In genomic region chr9:136944519-136945332, GRCh38 we compare ENCODE assay signal across 8 cellular contexts. TPM values are rescaled to one million over a fixed set of nuclear protein-coding genes. Genes with fewer than 3 reads are reported as not detected.
DNase-seq lines count a peak whose midpoint lies in the region; ATAC-seq and TF ChIP-seq lines count a peak whose summit lies in the region.

C8G (plus strand) TSS chr9:136945243; CDS start chr9:136945321, 78 bp downstream.
FBXW5 (minus strand) TSS chr9:136944738; CDS start chr9:136944083, 655 bp downstream.

- peak within 1 kb of the TSS; percentile 90 for H2BK5ac ChIP-seq in trophoblast cell (ENCODE audit: low read depth, low read length, poor library complexity)

- WGBS in heart left ventricle, 4 donors, result 4 to 18% (median 5%) methylated on average over 13 to 74 of the region's 74 CpGs
- WGBS in trophoblast cell (ENCODE audit: extremely low coverage, insufficient coverage, insufficient read length), result no CpG with 5 or more reads among the region's 74 CpGs
- WGBS in transverse colon (ENCODE audit: low coverage in 1 of 2), 2 donors, result 4% methylated on average over 73 of the region's 74 CpGs; no CpG with 5 or more reads in 1 of the 2 donors

- H3K4me2 ChIP-seq in SU-DHL-6 (ENCODE audit: low read depth, low read length, poor library complexity, severe bottlenecking) (peak within 1 kb of the TSS; percentile 57), trophoblast cell (ENCODE audit: low read length) (peak within 1 kb of the TSS; percentile 77)

- peak within 1 kb of the TSS; percentile 98 for H4K91ac ChIP-seq in trophoblast cell (ENCODE audit: low read depth, low read length)

- in situ Hi-C loops in transverse colon (cut with MboI; ENCODE audit: low pct_ligation_motif_present in 1 of 4, low pct_unique_long_range_greater_than_20kb in 1 of 4, low sequenced_read_pairs in 3 of 4), result no loop called here

- H3K9me3 ChIP-seq in SU-DHL-6 (ENCODE audit: insufficient read depth, low read length) (no peaks in the 10 kb centered on the region), adipocyte (ENCODE audit: control insufficient read depth, low read length) (no peaks in the 10 kb centered on the region), heart left ventricle (no peaks in the 10 kb centered on the region), trophoblast cell (ENCODE audit: insufficient read depth, low read depth, low read length) (peaks cover 4% of the 10 kb centered on the region), transverse colon (no peaks in the 10 kb centered on the region)

- H3K9me2 ChIP-seq in SU-DHL-6 (replicated peaks; ENCODE audit: insufficient read depth, low read length), result no peaks in the 10 kb centered on the region

- peak within 1 kb of the TSS; percentile 96 for H3K14ac ChIP-seq in trophoblast cell (ENCODE audit: low read length)

- TF ChIP-seq POLR2A in heart left ventricle (IDR thresholded peaks at IDR 0.05) (peak; percentile 59 to 84), transverse colon (IDR thresholded peaks at IDR 0.05) (peak; percentile 4)

- H3K4me3 ChIP-seq in SU-DHL-6 (ENCODE audit: insufficient read depth, low read length, poor library complexity, severe bottlenecking) (peak within 1 kb of the TSS; percentile 88), adipocyte (ENCODE audit: low read length) (peak within 1 kb of the TSS; percentile 92), heart left ventricle (peak within 1 kb of the TSS; percentile 67 to 97 (median 92)), trophoblast cell (ENCODE audit: low read depth, low read length) (peak within 1 kb of the TSS; percentile 98), transverse colon (peak within 1 kb of the TSS; percentile 36 to 97 (median 79))

- H3K36me3 ChIP-seq in SU-DHL-6 (ENCODE audit: low read length) (no peaks in the 10 kb centered on the region), adipocyte (ENCODE audit: control insufficient read depth, insufficient read depth, low read length, severe bottlenecking) (peaks cover 30% of the 10 kb centered on the region), heart left ventricle (peaks cover 7 to 37% (median 32%) of the 10 kb centered on the region in 9 donors), trophoblast cell (ENCODE audit: control insufficient read depth in 1 of 2, insufficient read depth in 2 of 2, low read length in 2 of 2) (peaks cover 37% of the 10 kb centered on the region in 2 experiments), transverse colon (peaks cover 0 to 26% (median 14%) of the 10 kb centered on the region in 4 donors)

- H3K27ac ChIP-seq in SU-DHL-6 (ENCODE audit: low read depth, low read length) (peak within 1 kb of the TSS; percentile 69), heart left ventricle (peak within 1 kb of the TSS; percentile 90 to 98 (median 97)), trophoblast cell (ENCODE audit: low read depth, low read length) (peak within 1 kb of the TSS; percentile 80), transverse colon (peak within 1 kb of the TSS; percentile 90 to 96 (median 92))

- peak within 1 kb of the TSS; percentile 89 for H4K8ac ChIP-seq in trophoblast cell (ENCODE audit: low read depth, low read length)

- peaks cover 8% of the 10 kb centered on the region for H3K79me2 ChIP-seq in SU-DHL-6 (ENCODE audit: insufficient read depth, low read length)
- peaks cover 13% of the 10 kb centered on the region for H3K79me2 ChIP-seq in trophoblast cell (ENCODE audit: control insufficient read depth, insufficient read depth, low read length, poor library complexity)

- H2AK5ac ChIP-seq in trophoblast cell (ENCODE audit: low read length), result peak within 1 kb of the TSS; percentile 78

- H3K4ac ChIP-seq in trophoblast cell (ENCODE audit: low read depth, low read length), result peak within 1 kb of the TSS; percentile 87

- H3K27me3 ChIP-seq in SU-DHL-6 (ENCODE audit: low read length), result no peaks in the 10 kb centered on the region
- H3K27me3 ChIP-seq in adipocyte (replicated peaks; ENCODE audit: control insufficient read depth, insufficient read depth, low read length), result no peaks in the 10 kb centered on the region
- H3K27me3 ChIP-seq in heart left ventricle, result no peaks in the 10 kb centered on the region
- H3K27me3 ChIP-seq in trophoblast cell (ENCODE audit: insufficient read depth, low read length), result no peaks in the 10 kb centered on the region
- no peaks in the 10 kb centered on the region for H3K27me3 ChIP-seq in transverse colon

- peaks cover 14% of the 10 kb centered on the region for H3K79me1 ChIP-seq in trophoblast cell (ENCODE audit: low read length)

- H2BK120ac ChIP-seq in trophoblast cell (ENCODE audit: insufficient read depth, low read length, poor library complexity), result peak within 1 kb of the TSS; percentile 62

- H3K9ac ChIP-seq in SU-DHL-6 (ENCODE audit: low read length) (peak within 1 kb of the TSS; percentile 94), adipocyte (ENCODE audit: low read length) (peak within 1 kb of the TSS; percentile 97), trophoblast cell (ENCODE audit: low read length) (peak within 1 kb of the TSS; percentile 96)

- no peaks in the 10 kb centered on the region for H3F3A ChIP-seq in SU-DHL-6 (ENCODE audit: insufficient read depth)

- H3K4me1 ChIP-seq in adipocyte (ENCODE audit: control insufficient read depth, insufficient read depth, low read length) (peaks cover 8% of the 10 kb centered on the region), heart left ventricle (peaks cover 7 to 70% (median 40%) of the 10 kb centered on the region in 12 donors), trophoblast cell (ENCODE audit: control insufficient read depth in 1 of 2, insufficient read depth in 2 of 2, low read length in 2 of 2) (peaks cover 10 to 17% of the 10 kb centered on the region in 2 experiments), transverse colon (peaks cover 7 to 37% (median 23%) of the 10 kb centered on the region in 4 donors)

- peak within 1 kb of the TSS; percentile 88 for H4K12ac ChIP-seq in trophoblast cell (ENCODE audit: low read depth, low read length)

- H2BK12ac ChIP-seq in trophoblast cell (ENCODE audit: low read length), result peak within 1 kb of the TSS; percentile 34

- DNase-seq in NCI-H1105 treated with DMSO at 0.1 percent for 48 hours (lab: John Stamatoyannopoulos, UW) (peak; percentile 89), adipocyte (ENCODE audit: low read depth) (peak; percentile 99), heart left ventricle (peak; percentile 96 to 99 (median 97)), trophoblast cell (peak; percentile 92 to 99), transverse colon (peak; percentile 95)

- H2AFZ ChIP-seq in SU-DHL-6 (ENCODE audit: low read depth, low read length, severe bottlenecking) (no peak within 1 kb of the TSS), trophoblast cell (ENCODE audit: insufficient read depth, low read length, poor library complexity) (peak within 1 kb of the TSS; percentile 79)

- no peaks in the 10 kb centered on the region for H4K20me1 ChIP-seq in SU-DHL-6 (ENCODE audit: low read depth, low read length)

- TF ChIP-seq CTCF in GM12873 (IDR thresholded peaks at IDR 0.05; ENCODE audit: insufficient read depth, low read depth, low read length, missing control alignments), result peak; percentile 89
- peak; percentile 90 for TF ChIP-seq CTCF in SU-DHL-6 (IDR thresholded peaks at IDR 0.05; ENCODE audit: insufficient read depth, low read length, poor library complexity, severe bottlenecking)
- TF ChIP-seq CTCF in heart left ventricle (IDR thresholded peaks at IDR 0.05), result peak; percentile 90 to 100 (median 98)
- peak; percentile 98 to 99 (median 99) for TF ChIP-seq CTCF in transverse colon (IDR thresholded peaks at IDR 0.05)

- intact Hi-C loops in heart left ventricle (cut with DNase I), result loop anchor here (1.0 to 5.0 kb wide), 21 partner anchors 38 to 154 kb away; partner anchors contain the start of genes TMEM141 (in 6 of the 10), PHPT1 (in 5 of the 10), EDF1 (in 4 of the 10) and PAXX (in 4 of the 10)
- intact Hi-C loops in transverse colon (cut with DNase I; ENCODE audit: low total_unique reads), result loop anchor here (5.0 to 10.0 kb wide), 2 partner anchors 80 to 88 kb away; partner anchors contain the start of genes EDF1 and FUT7

- ATAC-seq in HG02678 (IDR thresholded peaks at IDR 0.05; ENCODE audit: unreplicated experiment) (peak; percentile 77), heart left ventricle (peak; percentile 23 to 72 (median 67))

- no peak for TF ChIP-seq EP300 in transverse colon (IDR thresholded peaks at IDR 0.05; ENCODE audit: low read depth)

- H3K23ac ChIP-seq in trophoblast cell (ENCODE audit: low read length), result no peak within 1 kb of the TSS

- peak within 1 kb of the TSS; percentile 87 for H3K18ac ChIP-seq in trophoblast cell (ENCODE audit: low read length)

RNA-seq across cellular contexts. Expression of gene C8G, which starts in this region (rescaled TPM):
- total RNA-seq in heart left ventricle, result 1 to 10 TPM in 7 of 9 donors, not detected in 2; 1.2 to 3.7 (median 1.5) TPM
- polyA plus RNA-seq in heart left ventricle, result 1 to 10 TPM; 1.0 to 3.1 TPM
- 1.2 and 2.2 TPM in 2 replicates for polyA plus RNA-seq in trophoblast cell (2013)
- total RNA-seq in transverse colon, result 1 to 10 TPM in 3 of 4 donors, not detected in 1; 4.3 to 7.9 (median 6.4) TPM

RNA-seq across cellular contexts. Expression of gene FBXW5, which starts in this region (rescaled TPM):
- 100 to 1,000 TPM; 110 to 388 (median 147) TPM for total RNA-seq in heart left ventricle
- polyA plus RNA-seq in heart left ventricle, result 100 to 1,000 TPM; 189 to 206 TPM
- polyA plus RNA-seq in trophoblast cell (2013), result 74.0 and 80.2 TPM in 2 replicates
- total RNA-seq in transverse colon, result 100 to 1,000 TPM; 294 to 820 (median 446) TPM

Comparison
In these comparisons a context has a peak if more than half of its experiments do, and no peak if none do; other contexts are left out.
1. Peak in every context shown above with its lines: DNase-seq, ATAC-seq, H3K4me3 ChIP-seq and H3K27ac ChIP-seq.